15 cellular contexts compared by ENCODE assay signal in the genomic region with DNA sequence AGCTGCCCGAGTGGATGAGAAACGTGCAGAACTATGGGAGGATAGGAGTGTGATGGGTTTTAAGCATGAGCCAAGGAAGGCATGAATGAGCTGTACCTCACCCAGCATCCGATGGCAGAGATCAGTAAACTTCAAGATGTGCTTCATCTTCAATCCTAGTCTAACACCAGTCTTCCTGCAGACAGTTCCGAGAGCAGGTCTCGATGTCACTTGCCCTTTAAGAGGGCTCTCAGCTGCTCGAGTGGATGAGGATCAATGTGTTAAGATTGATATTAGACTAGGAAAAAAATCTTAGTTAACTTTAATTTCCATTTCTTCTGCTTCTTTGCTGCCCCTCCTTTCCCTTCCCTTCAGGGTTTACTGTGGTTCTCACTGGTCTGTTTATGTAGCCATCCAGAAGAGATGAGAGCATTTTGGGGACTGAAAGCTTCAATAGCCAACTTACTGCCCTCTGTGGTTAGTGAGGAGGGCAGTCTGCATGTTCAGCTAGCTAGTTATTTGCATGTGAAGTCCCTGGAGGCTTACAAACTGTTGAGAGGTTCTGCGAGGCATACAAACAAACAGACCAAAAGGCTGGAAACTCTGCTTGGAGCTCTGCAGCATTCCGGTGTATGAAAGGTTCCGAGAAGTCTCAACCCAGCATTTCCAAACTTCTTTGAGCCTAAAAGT. TPM values are rescaled to one million over a fixed set of nuclear protein-coding genes. Genes with fewer than 3 reads are reported as not detected.
DNase-seq lines count a peak whose midpoint lies in the region; ATAC-seq, FAIRE-seq and TF ChIP-seq lines count a peak whose summit lies in the region.
"Had no signal": no experiment of that assay in that cellular context is flagged by ENCODE, and none has a peak within 500 bp of the region (broad histone marks: within the 10 kb centered on the region; RNA-seq: fewer than 3 reads in every experiment).

No MANE protein-coding gene starts in this region.

- no peaks in the 10 kb centered on the region for H3K79me2 ChIP-seq in DOHH2 (ENCODE audit: control insufficient read depth, low read length)

- H3K4me3 Mint-ChIP-seq in CD8-positive, alpha-beta memory T cell = no peak overlapping the region
- no peak overlapping the region for H3K4me3 Mint-ChIP-seq in glutamatergic neuron (ENCODE audit: unreplicated experiment)

- no peak for TF ChIP-seq POLR2A in erythroblast (IDR thresholded peaks at IDR 0.05; ENCODE audit: low read length)

- no peaks in the 10 kb centered on the region for H3K9me2 ChIP-seq in DOHH2 (replicated peaks; ENCODE audit: control insufficient read depth, low read length)

- H3K4me1 Mint-ChIP-seq in CD8-positive, alpha-beta memory T cell = peaks cover 5 to 16% (median 6%) of the 10 kb centered on the region in 3 donors
- H3K4me1 Mint-ChIP-seq in glutamatergic neuron (ENCODE audit: low read depth, unreplicated experiment) = peaks cover 6% of the 10 kb centered on the region

- H3K9ac ChIP-seq in NT2/D1 (ENCODE audit: insufficient read length, low read depth) = peak overlapping the region; percentile 2

- H3K27ac Mint-ChIP-seq in CD8-positive, alpha-beta memory T cell = no peak overlapping the region
- H3K27ac Mint-ChIP-seq in glutamatergic neuron (ENCODE audit: unreplicated experiment) = no peak overlapping the region

- FAIRE-seq in urothelium cell line (lab: Jason Lieb, UNC) = no peak

- no peak for TF ChIP-seq CTCF in DOHH2 (IDR thresholded peaks at IDR 0.05; ENCODE audit: low read depth, low read length, poor library complexity, severe bottlenecking)
- no peak for TF ChIP-seq CTCF in glutamatergic neuron (IDR thresholded peaks at IDR 0.05; ENCODE audit: partially characterized antibody, unreplicated experiment)

- ATAC-seq in GM19351 (IDR thresholded peaks at IDR 0.05; ENCODE audit: unreplicated experiment) (peak; percentile 91), HG02884 (IDR thresholded peaks at IDR 0.05; ENCODE audit: unreplicated experiment) (peak; percentile 68)
- ATAC-seq: activated CD4-positive, CD25-positive, alpha-beta regulatory T cell treated with anti-CD3 and anti-CD28 coated beads, Interleukin-2, amount 50 U/mL, for 24 hours; heart left ventricle; lower lobe of right lung; right cardiac atrium had no signal

- no peaks in the 10 kb centered on the region for H3K9me3 Mint-ChIP-seq in CD8-positive, alpha-beta memory T cell
- peaks cover 2% of the 10 kb centered on the region for H3K9me3 Mint-ChIP-seq in glutamatergic neuron (ENCODE audit: unreplicated experiment)

- H3K4me3 ChIP-seq in DOHH2 (ENCODE audit: low read length) (peak overlapping the region; percentile 64), NT2/D1 (ENCODE audit: insufficient read length, low read depth) (no peak overlapping the region)
- no peak overlapping the region for H3K4me3 ChIP-seq in CD8-positive, alpha-beta memory T cell (ENCODE audit: low read length)
- H3K4me3 ChIP-seq: colonic mucosa, heart left ventricle, lower lobe of right lung had no signal

- H3K4me1 ChIP-seq in DOHH2 (ENCODE audit: control insufficient read depth, low read length) (peaks cover 40% of the 10 kb centered on the region), NT2/D1 (ENCODE audit: insufficient read depth, insufficient read length) (peaks cover 13% of the 10 kb centered on the region)
- no peaks in the 10 kb centered on the region for H3K4me1 ChIP-seq in CD8-positive, alpha-beta memory T cell (ENCODE audit: insufficient read depth, low read length)
- H3K4me1 ChIP-seq: colonic mucosa, lower lobe of right lung had no signal

- peak overlapping the region; percentile 79 for H3K4me2 ChIP-seq in DOHH2 (ENCODE audit: low read length)

- no peaks in the 10 kb centered on the region for H3K27me3 Mint-ChIP-seq in CD8-positive, alpha-beta memory T cell
- H3K27me3 Mint-ChIP-seq in glutamatergic neuron (ENCODE audit: unreplicated experiment) = no peaks in the 10 kb centered on the region

- no peaks in the 10 kb centered on the region for H4K20me1 ChIP-seq in DOHH2 (ENCODE audit: control insufficient read depth, insufficient read depth, low read depth, low read length)

- peak overlapping the region; percentile 72 for H3K27ac ChIP-seq in DOHH2 (ENCODE audit: low read depth, low read length)
- no peak overlapping the region for H3K27ac ChIP-seq in CD8-positive, alpha-beta memory T cell (ENCODE audit: low read depth, low read length)
- H3K27ac ChIP-seq: colonic mucosa, heart left ventricle, lower lobe of right lung had no signal

- H3K36me3 ChIP-seq in DOHH2 (ENCODE audit: control insufficient read depth, low read length) (peaks cover 42% of the 10 kb centered on the region), NT2/D1 (ENCODE audit: insufficient read depth, insufficient read length, low read length) (peaks cover 57% of the 10 kb centered on the region)
- H3K36me3 ChIP-seq in CD8-positive, alpha-beta memory T cell (ENCODE audit: insufficient read depth, low read length) = peaks cover 59% of the 10 kb centered on the region

- POLR2A ChIA-PET in CD8-positive, alpha-beta memory T cell (lab: Charles Lee) = interaction anchor here (0.9 kb wide), 1 partner anchor 34 kb away, joined by 3 read pairs; no protein-coding TSS in a partner anchor

- no peaks in the 10 kb centered on the region for H3K27me3 ChIP-seq in DOHH2 (ENCODE audit: control insufficient read depth, low read length)
- no peaks in the 10 kb centered on the region for H3K27me3 ChIP-seq in NT2/D1 (ENCODE audit: insufficient read depth, insufficient read length)
- H3K27me3 ChIP-seq in CD8-positive, alpha-beta memory T cell (ENCODE audit: insufficient read depth, low read length, poor library complexity, severe bottlenecking) = no peaks in the 10 kb centered on the region
- H3K27me3 ChIP-seq: colonic mucosa, heart left ventricle had no signal

- DNase-seq in NT2/D1 (ENCODE audit: low read depth, low spot score) (no peak), urothelium cell line (ENCODE audit: low spot score) (no peak), glutamatergic neuron (no peak), erythroblast (lab: John Stamatoyannopoulos, UW) (no peak)
- no peak for DNase-seq in CD8-positive, alpha-beta memory T cell
- DNase-seq: activated gamma-delta T cell treated with Interleukin-2 at 50 U/mL for 16 hours, colonic mucosa, heart left ventricle, lower lobe of right lung, NCI-H1092 treated with DMSO at 0.1 percent for 48 hours, right cardiac atrium had no signal

- CTCF ChIA-PET in CD8-positive, alpha-beta memory T cell (lab: Charles Lee) = interaction anchor here (0.6 to 1.7 kb wide), 3 partner anchors 9 to 153 kb away, joined by 3 to 8 read pairs (median 4); no protein-coding TSS in a partner anchor

- H3K9me3 ChIP-seq in DOHH2 (ENCODE audit: control insufficient read depth, insufficient read depth, low read length) (no peaks in the 10 kb centered on the region), NT2/D1 (ENCODE audit: insufficient read depth, low read length) (no peaks in the 10 kb centered on the region)
- no peaks in the 10 kb centered on the region for H3K9me3 ChIP-seq in CD8-positive, alpha-beta memory T cell (ENCODE audit: low read length)
- H3K9me3 ChIP-seq: colonic mucosa, heart left ventricle, lower lobe of right lung had no signal

- H3F3A ChIP-seq in DOHH2 (ENCODE audit: control insufficient read depth, insufficient read depth) = peaks cover 3% of the 10 kb centered on the region; the same call in 1 of the 2 replicates

- peaks cover 0 to 91% (median 17%) of the 10 kb centered on the region in 3 donors for H3K36me3 Mint-ChIP-seq in CD8-positive, alpha-beta memory T cell
- no peaks in the 10 kb centered on the region for H3K36me3 Mint-ChIP-seq in glutamatergic neuron (ENCODE audit: unreplicated experiment)

RNA-seq across cellular contexts. Expression of gene KLHL36, which starts 15.3 kb away (rescaled TPM):
- 10 to 100 TPM; 39.7 to 41.2 TPM for total RNA-seq in CD8-positive, alpha-beta memory T cell
- polyA plus RNA-seq in CD8-positive, alpha-beta memory T cell = 34.0 TPM
- total RNA-seq in glutamatergic neuron (ENCODE audit: unreplicated experiment) = 38.2 TPM

RNA-seq across cellular contexts. Expression of gene USP10, which starts 36.2 kb away (rescaled TPM):
- total RNA-seq in CD8-positive, alpha-beta memory T cell = 100 to 1,000 TPM; 143 to 146 TPM
- 86.1 TPM for polyA plus RNA-seq in CD8-positive, alpha-beta memory T cell
- 100 TPM for total RNA-seq in glutamatergic neuron (ENCODE audit: unreplicated experiment)

RNA-seq across cellular contexts. Expression of gene COTL1, which starts 45.7 kb away (rescaled TPM):
- total RNA-seq in CD8-positive, alpha-beta memory T cell = 100 to 1,000 TPM; 373 to 388 TPM
- polyA plus RNA-seq in CD8-positive, alpha-beta memory T cell = 653 TPM
- 545 TPM for total RNA-seq in glutamatergic neuron (ENCODE audit: unreplicated experiment)
